20 cellular contexts compared by ENCODE assay signal in the genomic region with DNA sequence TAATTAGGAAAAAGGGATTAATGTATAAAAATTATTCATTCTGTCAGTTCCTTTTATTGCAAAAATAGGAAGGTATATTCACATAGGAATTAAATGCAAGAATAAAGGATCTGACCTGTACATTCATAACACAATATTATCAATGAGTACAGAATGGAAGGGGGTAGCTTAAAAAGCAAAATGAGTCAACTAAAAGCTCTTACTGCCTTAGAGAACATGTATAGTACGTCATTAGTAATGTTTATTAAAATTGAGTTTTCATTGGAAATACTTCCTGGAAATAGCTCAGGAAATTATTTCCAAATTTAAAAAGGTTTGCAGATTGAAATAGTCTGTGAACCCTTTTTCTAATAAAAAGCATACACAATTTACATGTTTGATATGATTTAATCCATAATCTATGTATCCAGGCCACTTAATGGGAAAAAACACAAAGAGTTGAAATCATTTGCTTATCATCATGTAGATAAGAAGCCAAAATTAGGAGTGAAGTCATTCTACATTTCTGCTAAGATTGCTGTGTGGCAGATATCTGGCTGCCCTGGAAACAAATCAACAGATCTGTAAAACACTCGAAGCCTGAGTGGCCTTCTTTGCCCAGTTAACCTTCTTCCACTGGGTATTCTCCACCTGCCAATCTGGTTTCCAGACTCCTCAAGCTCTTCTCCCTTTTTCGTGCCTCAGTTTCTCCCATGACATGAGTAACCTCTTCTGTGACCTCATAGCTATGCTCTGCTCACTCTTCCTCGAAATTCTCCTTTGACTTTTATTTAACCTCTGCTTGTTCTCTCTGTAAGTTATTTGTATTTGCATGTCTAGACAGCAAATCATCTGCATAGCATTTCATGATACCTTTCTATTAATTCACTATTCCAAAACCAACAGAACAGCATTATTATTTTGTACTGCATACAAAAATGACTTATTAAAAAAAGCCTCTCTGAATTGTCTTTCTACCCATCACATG.
A peak's percentile ranks its signal among the peaks of the same experiment; 100 is the strongest.
DNase-seq lines count a peak whose midpoint lies in the region; ATAC-seq and TF ChIP-seq lines count a peak whose summit lies in the region.
"Had no signal": no experiment of that assay in that cellular context is flagged by ENCODE, and none has a peak within 500 bp of the region (broad histone marks: within the 10 kb centered on the region; RNA-seq: fewer than 3 reads in every experiment).

No MANE protein-coding gene starts in this region.

- intact Hi-C loops in Calu3 (cut with micrococcal nuclease; ENCODE audit: unreplicated experiment) (no loop called here), activated B cell treated with CpG ODN at 0.5 μM for 24 hours (cut with micrococcal nuclease) (no loop called here), heart right ventricle (cut with DNase I) (no loop called here)

- H3K4me1 Mint-ChIP-seq in Calu3 (ENCODE audit: low read depth, unreplicated experiment) (peaks cover 6% of the 10 kb centered on the region), activated B cell treated with CpG ODN at 0.5 μM for 24 hours (peaks cover 49% of the 10 kb centered on the region)
- H3K4me1 Mint-ChIP-seq: activated CD4-positive, alpha-beta T cell treated with anti-CD3 and anti-CD28 coated beads for 36 hours; activated naive CD8-positive, alpha-beta T cell treated with anti-CD3 and anti-CD28 coated beads for 36 hours; CD4-positive, CD25-positive, alpha-beta regulatory T cell had no signal

- no peaks in the 10 kb centered on the region for H3K36me3 ChIP-seq in heart right ventricle
- H3K36me3 ChIP-seq: esophagus squamous epithelium had no signal

- H3K9me3 Mint-ChIP-seq in Calu3 (ENCODE audit: low read depth, unreplicated experiment) (no peaks in the 10 kb centered on the region), activated B cell treated with CpG ODN at 0.5 μM for 24 hours (peaks cover 2% of the 10 kb centered on the region)
- H3K9me3 Mint-ChIP-seq: activated naive CD8-positive, alpha-beta T cell treated with anti-CD3 and anti-CD28 coated beads for 36 hours had no signal

- peak overlapping the region; percentile 12 to 79 (median 60) for H3K27ac ChIP-seq in heart right ventricle
- H3K27ac ChIP-seq: esophagus squamous epithelium, parathyroid adenoma had no signal

- 14 to 21% methylated on average over 4 of the region's 4 CpGs for WGBS in heart right ventricle, 2 donors

- no peak for ATAC-seq in activated B cell treated with CpG ODN at 0.5 μM for 24 hours (ENCODE audit: low read depth)
- peak; percentile 57 to 89 (median 80) for ATAC-seq in heart right ventricle
- no peak for ATAC-seq in GM18505 (IDR thresholded peaks at IDR 0.05; ENCODE audit: unreplicated experiment)
- ATAC-seq: activated CD4-positive, alpha-beta T cell treated with anti-CD3 and anti-CD28 coated beads for 36 hours; HepG2; left colon had no signal

- POLR2A ChIA-PET in activated B cell treated with CpG ODN at 0.5 μM for 24 hours (lab: Charles Lee), result interaction anchor here (0.6 kb wide), 1 partner anchor 10 kb away, joined by 3 read pairs; no protein-coding TSS in a partner anchor

- no peak overlapping the region for H3K4me3 ChIP-seq in heart right ventricle
- H3K4me3 ChIP-seq: esophagus squamous epithelium, stomach had no signal

- H3K27ac Mint-ChIP-seq in Calu3 (ENCODE audit: unreplicated experiment) (peak overlapping the region; percentile 10), activated B cell treated with CpG ODN at 0.5 μM for 24 hours (peak overlapping the region; percentile 2)
- H3K27ac Mint-ChIP-seq: activated CD4-positive, alpha-beta T cell treated with anti-CD3 and anti-CD28 coated beads for 36 hours; activated naive CD8-positive, alpha-beta T cell treated with anti-CD3 and anti-CD28 coated beads for 36 hours; CD4-positive, CD25-positive, alpha-beta regulatory T cell had no signal

- H3K27me3 ChIP-seq in heart right ventricle, result no peaks in the 10 kb centered on the region
- H3K27me3 ChIP-seq: esophagus squamous epithelium, stomach had no signal

- TF ChIP-seq POLR2A in GM18505 (IDR thresholded peaks at IDR 0.05; ENCODE audit: borderline replicate concordance, extremely low read depth, insufficient read depth, insufficient read length), result no peak

- DNase-seq in Calu3 (no peak), activated B cell treated with CpG ODN at 0.5 μM for 24 hours (no peak), heart right ventricle (peak in 1 of 2 donors; percentile 49), non-pigmented ciliary epithelial cell (ENCODE audit: low read depth) (peak; percentile 23), midbrain (lab: John Stamatoyannopoulos, UW) (no peak), mucosa of gallbladder (ENCODE audit: low spot score) (no peak)
- no peak for DNase-seq in central memory CD4-positive, alpha-beta T cell
- DNase-seq: activated CD4-positive, alpha-beta T cell treated with anti-CD3 and anti-CD28 coated beads for 36 hours; activated naive CD8-positive, alpha-beta T cell treated with anti-CD3 and anti-CD28 coated beads for 36 hours; CD4-positive, CD25-positive, alpha-beta regulatory T cell; effector CD4-positive, alpha-beta T cell; esophagus squamous epithelium; HCEC 1CT; left colon; NCI-H345; stimulated activated CD4-positive, alpha-beta T cell treated with anti-CD3 and anti-CD28 coated beads, Interleukin-2, amount 100 ng/mL, for 48 hours; stomach had no signal

- H3K36me3 Mint-ChIP-seq in Calu3 (ENCODE audit: insufficient read depth, unreplicated experiment) (no peaks in the 10 kb centered on the region), activated B cell treated with CpG ODN at 0.5 μM for 24 hours (ENCODE audit: low read depth) (peaks cover 66% of the 10 kb centered on the region)

- peaks cover 8 to 32% (median 15%) of the 10 kb centered on the region in 9 donors for H3K4me1 ChIP-seq in heart right ventricle
- H3K4me1 ChIP-seq: parathyroid adenoma had no signal

- H3K27me3 Mint-ChIP-seq in Calu3 (ENCODE audit: unreplicated experiment), result no peaks in the 10 kb centered on the region
- H3K27me3 Mint-ChIP-seq in activated B cell treated with CpG ODN at 0.5 μM for 24 hours, result no peaks in the 10 kb centered on the region
- H3K27me3 Mint-ChIP-seq: activated CD4-positive, alpha-beta T cell treated with anti-CD3 and anti-CD28 coated beads for 36 hours; activated naive CD8-positive, alpha-beta T cell treated with anti-CD3 and anti-CD28 coated beads for 36 hours; CD4-positive, CD25-positive, alpha-beta regulatory T cell had no signal

- no peak overlapping the region for H3K4me3 Mint-ChIP-seq in Calu3 (ENCODE audit: low read depth, unreplicated experiment)
- no peak overlapping the region for H3K4me3 Mint-ChIP-seq in activated B cell treated with CpG ODN at 0.5 μM for 24 hours
- H3K4me3 Mint-ChIP-seq: activated CD4-positive, alpha-beta T cell treated with anti-CD3 and anti-CD28 coated beads for 36 hours; activated naive CD8-positive, alpha-beta T cell treated with anti-CD3 and anti-CD28 coated beads for 36 hours; CD4-positive, CD25-positive, alpha-beta regulatory T cell had no signal

- peaks cover 0 to 16% (median 0%) of the 10 kb centered on the region in 11 donors for H3K9me3 ChIP-seq in heart right ventricle
- H3K9me3 ChIP-seq: esophagus squamous epithelium had no signal

- CTCF ChIA-PET in Calu3 (lab: Charles Lee), result interaction anchor here (0.5 to 0.9 kb wide), 2 partner anchors 46 to 648 kb away, joined by 3 read pairs; no protein-coding TSS in a partner anchor
- CTCF ChIA-PET in activated B cell treated with CpG ODN at 0.5 μM for 24 hours (lab: Charles Lee), result interaction anchor here (1.0 kb wide), 1 partner anchor 112 kb away, joined by 3 read pairs; no protein-coding TSS in a partner anchor

- TF ChIP-seq CTCF in Calu3 (IDR thresholded peaks at IDR 0.05; ENCODE audit: unreplicated experiment) (no peak), activated B cell treated with CpG ODN at 0.5 μM for 24 hours (IDR thresholded peaks at IDR 0.05) (no peak), heart right ventricle (IDR thresholded peaks at IDR 0.05) (no peak)

- BruUV-seq in Calu3 (replicated peaks; lab: Mats Ljungman, UMichigan), result no TSS peak

Comparison
In these comparisons a context has a peak if more than half of its experiments do, and no peak if none do; other contexts are left out.
1. ATAC-seq: peak in heart right ventricle (8 of 8); none in activated B cell treated with CpG ODN at 0.5 μM for 24 hours (single experiment) and GM18505 (single experiment).